Comparison of ENCODE assay signal across 8 cellular contexts in the genomic region with DNA sequence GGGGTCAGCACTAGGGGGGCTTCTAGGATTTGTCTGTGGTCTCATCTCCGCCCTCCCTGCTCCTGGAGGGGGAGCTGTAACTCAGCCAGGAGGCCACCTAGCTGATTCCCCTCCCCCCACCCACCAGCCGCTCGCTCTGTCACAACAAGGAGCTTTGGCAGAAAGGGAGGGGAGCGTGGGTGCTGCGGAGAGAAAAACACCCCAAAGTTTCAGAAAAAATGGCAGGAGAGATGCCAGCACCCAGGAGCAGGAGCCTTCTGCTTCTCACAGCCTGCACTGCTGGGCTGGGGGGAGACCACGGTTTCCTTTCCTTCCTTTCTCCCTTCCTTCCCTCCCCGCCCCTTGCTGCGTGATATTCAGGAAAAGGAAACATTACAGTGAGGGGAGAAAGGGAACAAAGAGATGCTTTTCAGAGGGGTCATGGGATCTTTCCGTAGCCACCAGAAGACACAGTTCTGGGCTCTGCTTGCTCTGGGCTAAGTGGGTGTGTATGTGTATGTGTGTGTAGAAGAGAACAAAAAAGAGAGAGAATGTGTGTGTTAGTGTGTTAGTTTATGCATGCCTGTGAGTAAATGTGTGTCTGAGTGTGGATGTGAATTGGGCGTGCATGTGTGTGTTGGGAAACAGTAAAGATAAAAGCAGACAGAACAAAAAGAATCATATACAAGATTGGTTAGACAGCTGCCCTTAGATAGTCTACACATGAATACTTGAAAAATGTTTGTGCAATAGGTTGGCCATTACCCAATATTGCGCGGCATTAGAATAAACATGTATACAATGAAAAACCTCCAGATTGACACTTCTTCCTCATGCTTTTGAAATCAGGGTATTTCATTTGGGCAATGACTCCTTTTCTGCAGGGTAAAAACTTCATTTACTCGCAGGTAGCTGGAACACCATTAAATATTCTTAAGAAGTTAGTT. TPM values are rescaled to one million over a fixed set of nuclear protein-coding genes. Genes with fewer than 3 reads are reported as not detected.
DNase-seq lines count a peak whose midpoint lies in the region; ATAC-seq, FAIRE-seq and TF ChIP-seq lines count a peak whose summit lies in the region.

No MANE protein-coding gene starts in this region.

- TF ChIP-seq CTCF in HFF-Myc (IDR thresholded peaks at IDR 0.05; ENCODE audit: low read depth, low read length, missing control alignments), result no peak
- no peak for TF ChIP-seq CTCF in sigmoid colon (IDR thresholded peaks at IDR 0.05)

- DNase-seq in HFF-Myc (ENCODE audit: extremely low read depth, low read depth), result no peak
- peak; percentile 73 for DNase-seq in amniotic epithelial cell (ENCODE audit: low read depth)
- peak in 2 of 3 donors; percentile 53 to 57 for DNase-seq in right cardiac atrium
- DNase-seq in sigmoid colon, result peak; percentile 66
- DNase-seq in NCI-H748 treated with DMSO at 0.1 percent for 48 hours (lab: John Stamatoyannopoulos, UW), result no peak
- DNase-seq in GM19239 (ENCODE audit: insufficient read length, low spot score), result no peak
- DNase-seq in activated CD4-positive, alpha-beta T cell treated with anti-CD3 and anti-CD28 coated beads for 4 hours, result no peak
- no peak for DNase-seq in glomerular visceral epithelial cell (ENCODE audit: extremely low spot score)

- no peaks in the 10 kb centered on the region for H3K36me3 ChIP-seq in sigmoid colon

- H3K4me3 ChIP-seq in HFF-Myc (replicated peaks; ENCODE audit: low read depth, low read length) (0 out of 2 replicates have a peak overlapping the region, but pooled peaks have one; percentile 15), right cardiac atrium (ENCODE audit: low read length) (peak overlapping the region; percentile 41), sigmoid colon (peak overlapping the region in 3 of 4 donors; percentile 29 to 52 (median 44))

- no peaks in the 10 kb centered on the region for H3K4me1 ChIP-seq in right cardiac atrium (ENCODE audit: control insufficient read depth, insufficient read depth, low read length)
- H3K4me1 ChIP-seq in sigmoid colon, result peaks cover 0 to 32% (median 26%) of the 10 kb centered on the region in 4 donors

- no peak for TF ChIP-seq EP300 in sigmoid colon (IDR thresholded peaks at IDR 0.05)

- ATAC-seq in right cardiac atrium, result peak; percentile 23 to 54

- TF ChIP-seq POLR2A in sigmoid colon (IDR thresholded peaks at IDR 0.05), result no peak

- H3K9me3 ChIP-seq in right cardiac atrium (ENCODE audit: control insufficient read depth, low read length) (no peaks in the 10 kb centered on the region), sigmoid colon (no peaks in the 10 kb centered on the region)

- WGBS in right cardiac atrium, result 26% methylated on average over 13 of the region's 13 CpGs
- WGBS in sigmoid colon, 2 donors, result 22 to 50% methylated on average over 13 of the region's 13 CpGs

- intact Hi-C loops in right cardiac atrium (cut with DNase I) (no loop called here), sigmoid colon (cut with DNase I) (loop anchor here (10.0 kb wide), 1 partner anchor 113 kb away; no protein-coding TSS in a partner anchor)

- FAIRE-seq in GM19239 (lab: Jason Lieb, UNC), result no peak

- H3K27me3 ChIP-seq in right cardiac atrium (ENCODE audit: control insufficient read depth, insufficient read depth) (no peaks in the 10 kb centered on the region), sigmoid colon (no peaks in the 10 kb centered on the region)

- peak overlapping the region; percentile 4 for H3K27ac ChIP-seq in right cardiac atrium (ENCODE audit: low read length)
- H3K27ac ChIP-seq in sigmoid colon, result peak overlapping the region in 3 of 4 donors; percentile 66 to 74 (median 73)

RNA-seq across cellular contexts. Expression of a gene that starts 36.4 kb away (rescaled TPM):
- 100 to 1,000 TPM; 198 to 242 (median 239) TPM for total RNA-seq in right cardiac atrium
- polyA plus RNA-seq in right cardiac atrium, result 170 TPM
- total RNA-seq in sigmoid colon, result 100 to 1,000 TPM; 148 to 244 (median 192) TPM
- polyA plus RNA-seq in sigmoid colon, result 100 to 1,000 TPM in 2 of 3 donors, 10 to 100 TPM in 1; 75.1 to 136 (median 101) TPM

Comparison
In these comparisons a context has a peak if more than half of its experiments do, and no peak if none do; other contexts are left out.
1. DNase-seq: peak in amniotic epithelial cell (single experiment), right cardiac atrium (2 of 3) and sigmoid colon (single experiment); none in HFF-Myc (single experiment), NCI-H748 treated with DMSO at 0.1 percent for 48 hours (single experiment), GM19239 (single experiment), activated CD4-positive, alpha-beta T cell treated with anti-CD3 and anti-CD28 coated beads for 4 hours (0 of 2) and glomerular visceral epithelial cell (single experiment).
2. Peak in every context shown above with its lines, with median percentiles within 50 percentile points of each other: H3K4me3 ChIP-seq.